Comparison of ENCODE assay signal across 28 cellular contexts in the genomic region with DNA sequence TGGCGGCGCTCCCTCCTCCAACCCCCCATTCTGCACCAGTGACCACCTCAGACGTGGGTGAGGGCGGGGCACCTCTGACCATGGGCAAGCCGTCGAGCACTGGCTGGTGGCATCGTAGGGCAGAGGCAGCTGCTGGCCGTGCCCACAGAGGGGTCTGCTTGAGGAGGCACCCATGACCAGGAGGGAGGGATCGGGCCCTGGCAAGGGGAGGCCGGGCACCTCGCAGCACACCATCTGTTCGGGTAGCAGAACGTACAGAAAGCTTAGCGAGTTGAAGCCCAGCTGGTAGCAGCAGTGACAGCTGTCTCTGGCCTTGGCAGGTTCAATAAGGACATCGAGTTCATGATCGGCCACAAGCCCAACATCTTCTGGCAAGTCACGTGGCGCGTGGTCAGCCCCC. TPM values are rescaled to one million over a fixed set of nuclear protein-coding genes. Genes with fewer than 3 reads are reported as not detected.
"Had no signal": no experiment of that assay in that cellular context is flagged by ENCODE, and none has a peak within 500 bp of the region (broad histone marks: within the 10 kb centered on the region; RNA-seq: fewer than 3 reads in every experiment).

No MANE protein-coding gene starts in this region.

- FAIRE-seq: endothelial cell of umbilical vein, frontal cortex, islet of Langerhans, small intestine had no signal

- H3K4me3 Mint-ChIP-seq: endodermal cell; naive thymus-derived CD8-positive, alpha-beta T cell had no signal

- H3K4me3 ChIP-seq: coronary artery, heart right ventricle, right atrium auricular region, sigmoid colon had no signal

- H3K27me3 ChIP-seq: right atrium auricular region had no signal

- H3K27ac ChIP-seq: coronary artery, heart right ventricle, right atrium auricular region, sigmoid colon had no signal

- DNase-seq: effector CD4-positive, alpha-beta T cell; endodermal cell; erythroblast; heart right ventricle; hypothalamus; mammary epithelial cell; naive thymus-derived CD8-positive, alpha-beta T cell; sigmoid colon; small intestine; stimulated activated CD4-positive, alpha-beta T cell treated with anti-CD3 and anti-CD28 coated beads, Interleukin-12 subunit alpha, Interleukin-12 subunit beta, amount 100 ng/mL, for 4 hours; stimulated activated naive CD4-positive, alpha-beta T cell; trophoblast cell had no signal

- H3K4me1 Mint-ChIP-seq: endodermal cell had no signal

- H3K27ac Mint-ChIP-seq: endodermal cell had no signal

- H3K4me1 ChIP-seq: heart right ventricle, right atrium auricular region, sigmoid colon had no signal

- H3K36me3 Mint-ChIP-seq: naive thymus-derived CD8-positive, alpha-beta T cell had no signal

- H3K36me3 ChIP-seq: heart right ventricle, right atrium auricular region, sigmoid colon had no signal

- H3K9me3 ChIP-seq: right atrium auricular region, sigmoid colon had no signal

RNA-seq across cellular contexts. Expression of a gene that starts 4.3 kb away (rescaled TPM):
- total RNA-seq: dermis microvascular lymphatic vessel endothelial cell; endodermal cell; endothelial cell of umbilical vein; fibroblast of lung; frontal cortex; glomerular endothelial cell; heart right ventricle; left lobe of liver; lower leg skin; mammary epithelial cell; mesenteric fat pad; mononuclear cell; naive thymus-derived CD8-positive, alpha-beta T cell; osteocyte; posterior vena cava; right atrium auricular region; sigmoid colon; urinary bladder had no signal
- polyA plus RNA-seq: endothelial cell of umbilical vein; fibroblast of lung; heart right ventricle; mammary epithelial cell; naive thymus-derived CD8-positive, alpha-beta T cell; neural cell; urinary bladder had no signal

RNA-seq across cellular contexts. Expression of a gene that starts 19.4 kb away (rescaled TPM):
- total RNA-seq: dermis microvascular lymphatic vessel endothelial cell; endothelial cell of umbilical vein; fibroblast of lung; frontal cortex; glomerular endothelial cell; lower leg skin; mammary epithelial cell; mononuclear cell; naive thymus-derived CD8-positive, alpha-beta T cell; osteocyte; right atrium auricular region; sigmoid colon; urinary bladder had no signal
- polyA plus RNA-seq: endothelial cell of umbilical vein; fibroblast of lung; heart right ventricle; mammary epithelial cell; naive thymus-derived CD8-positive, alpha-beta T cell; neural cell; urinary bladder had no signal
